Comparison of ENCODE assay signal across 19 cellular contexts in the genomic region with DNA sequence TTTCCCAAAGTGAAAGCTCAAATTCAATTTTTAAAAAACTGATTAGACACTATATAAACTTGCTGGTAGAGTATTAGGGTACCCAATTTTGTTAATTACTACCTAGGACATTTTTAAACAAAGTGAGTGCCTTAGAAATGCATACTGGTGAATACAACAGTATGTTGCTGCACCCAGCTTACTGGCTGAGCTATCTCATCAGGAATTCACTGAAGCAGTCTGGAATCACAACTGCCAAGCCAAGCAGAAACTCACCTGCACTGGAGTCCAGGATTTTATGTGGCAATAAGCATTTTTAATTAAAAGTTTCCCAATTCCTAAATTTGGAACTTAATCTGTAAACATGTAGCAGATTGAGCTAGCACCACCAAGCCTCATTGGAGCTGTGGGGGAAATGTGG.
"Had no signal": no experiment of that assay in that cellular context is flagged by ENCODE, and none has a peak within 500 bp of the region (broad histone marks: within the 10 kb centered on the region; RNA-seq: fewer than 3 reads in every experiment).

No MANE protein-coding gene starts in this region.

- ATAC-seq: activated T-cell treated with anti-CD3 and anti-CD28 coated beads, Interleukin-2, amount 50 U/mL, for 72 hours; effector memory CD8-positive, alpha-beta T cell; natural killer cell treated with Interleukin-12 subunit alpha and Interleukin-12 subunit beta and Interleukin-15 and Interleukin-18, amount 100 ng/mL, for 72 hours; stimulated activated naive CD8-positive, alpha-beta T cell treated with anti-CD3 and anti-CD28 coated beads, Interleukin-15, Interleukin-2, amounts not matched to agents 100 U/mL and 50 U/mL, for 24 hours had no signal

- H3K27me3 Mint-ChIP-seq: effector memory CD8-positive, alpha-beta T cell had no signal

- H3K4me1 Mint-ChIP-seq: activated naive CD4-positive, alpha-beta T cell treated with anti-CD3 and anti-CD28 coated beads, Interleukin-2, amount 50 U/mL, for 24 hours; immature natural killer cell had no signal

- H3K4me3 ChIP-seq: lung, right atrium auricular region, transverse colon had no signal

- DNase-seq: activated CD4-positive, alpha-beta T cell treated with anti-CD3 and anti-CD28 coated beads, Interleukin-2, amount 50 U/mL, for 4 hours; activated effector memory CD4-positive, alpha-beta T cell treated with anti-CD3 and anti-CD28 coated beads, Interleukin-2, amount 50 U/mL, for 16 hours; activated T-cell treated with anti-CD3 and anti-CD28 coated beads, Interleukin-2, amount 50 U/mL, for 72 hours; dermis blood vessel endothelial cell; effector memory CD8-positive, alpha-beta T cell; erythroblast; immature natural killer cell; left cardiac atrium; occipital lobe; stimulated activated CD4-positive, alpha-beta T cell treated with anti-CD3 and anti-CD28 coated beads, Interleukin-2, amount 100 ng/mL, for 24 hours; stimulated activated naive CD8-positive, alpha-beta T cell treated with anti-CD3 and anti-CD28 coated beads, Interleukin-15, Interleukin-2, amounts not matched to agents 100 U/mL and 50 U/mL, for 24 hours; substantia nigra; transverse colon; WERI-Rb-1 had no signal

- H3K4me3 Mint-ChIP-seq: activated naive CD4-positive, alpha-beta T cell treated with anti-CD3 and anti-CD28 coated beads, Interleukin-2, amount 50 U/mL, for 24 hours; activated T-cell treated with anti-CD3 and anti-CD28 coated beads, Interleukin-2, amount 50 U/mL, for 72 hours; effector memory CD8-positive, alpha-beta T cell; immature natural killer cell; mesothelial cell of epicardium; natural killer cell treated with Interleukin-12 subunit alpha and Interleukin-12 subunit beta and Interleukin-15 and Interleukin-18, amount 100 ng/mL, for 72 hours had no signal

- H3K9me3 Mint-ChIP-seq: activated naive CD4-positive, alpha-beta T cell treated with anti-CD3 and anti-CD28 coated beads, Interleukin-2, amount 50 U/mL, for 24 hours; activated T-cell treated with anti-CD3 and anti-CD28 coated beads, Interleukin-2, amount 50 U/mL, for 72 hours; effector memory CD8-positive, alpha-beta T cell; immature natural killer cell; mesothelial cell of epicardium; natural killer cell treated with Interleukin-12 subunit alpha and Interleukin-12 subunit beta and Interleukin-15 and Interleukin-18, amount 100 ng/mL, for 72 hours had no signal

- H3K4me1 ChIP-seq: right atrium auricular region, transverse colon had no signal

- H3K27ac Mint-ChIP-seq: activated naive CD4-positive, alpha-beta T cell treated with anti-CD3 and anti-CD28 coated beads, Interleukin-2, amount 50 U/mL, for 24 hours; activated T-cell treated with anti-CD3 and anti-CD28 coated beads, Interleukin-2, amount 50 U/mL, for 72 hours; effector memory CD8-positive, alpha-beta T cell; immature natural killer cell; natural killer cell treated with Interleukin-12 subunit alpha and Interleukin-12 subunit beta and Interleukin-15 and Interleukin-18, amount 100 ng/mL, for 72 hours had no signal

- H3K9me3 ChIP-seq: right atrium auricular region, transverse colon had no signal

- H3K36me3 ChIP-seq: right atrium auricular region, transverse colon, WERI-Rb-1 had no signal

- H3K36me3 Mint-ChIP-seq: activated naive CD4-positive, alpha-beta T cell treated with anti-CD3 and anti-CD28 coated beads, Interleukin-2, amount 50 U/mL, for 24 hours; immature natural killer cell; mesothelial cell of epicardium; natural killer cell treated with Interleukin-12 subunit alpha and Interleukin-12 subunit beta and Interleukin-15 and Interleukin-18, amount 100 ng/mL, for 72 hours had no signal

- H3K27me3 ChIP-seq: right atrium auricular region, transverse colon had no signal

- H3K27ac ChIP-seq: right atrium auricular region, transverse colon, WERI-Rb-1 had no signal
